12 cellular contexts compared by ENCODE assay signal in genomic region chr6:43016166-43016915, GRCh38. TPM values are rescaled to one million over a fixed set of nuclear protein-coding genes. Genes with fewer than 3 reads are reported as not detected.
DNase-seq lines count a peak whose midpoint lies in the region; ATAC-seq and TF ChIP-seq lines count a peak whose summit lies in the region.
"Had no signal": no experiment of that assay in that cellular context is flagged by ENCODE, and none has a peak within 500 bp of the region (broad histone marks: within the 10 kb centered on the region; RNA-seq: fewer than 3 reads in every experiment).

No MANE protein-coding gene starts in this region.

- H3K36me3 ChIP-seq in right atrium auricular region, result peaks cover 42% of the 10 kb centered on the region

- CTCF ChIA-PET in activated CD4-positive, alpha-beta T cell treated with anti-CD3 and anti-CD28 coated beads for 36 hours (lab: Charles Lee), result interaction anchor here (1.2 kb wide), 1 partner anchor 116 kb away, joined by 4 read pairs; no protein-coding TSS in a partner anchor
- CTCF ChIA-PET in activated CD8-positive, alpha-beta T cell treated with anti-CD3 and anti-CD28 coated beads for 36 hours (lab: Charles Lee), result interaction anchor here (0.8 kb wide), 2 partner anchors 20 to 128 kb away, joined by 3 read pairs; no protein-coding TSS in a partner anchor

- DNase-seq in activated CD4-positive, alpha-beta T cell treated with anti-CD3 and anti-CD28 coated beads for 36 hours, result no peak
- no peak for DNase-seq in activated CD4-positive, alpha-beta T cell treated with anti-CD3 and anti-CD28 coated beads, Interleukin-2, amount 50 U/mL, for 1 hour
- DNase-seq in activated CD8-positive, alpha-beta T cell treated with anti-CD3 and anti-CD28 coated beads for 36 hours, result no peak
- DNase-seq in right atrium auricular region (ENCODE audit: low spot score), result no peak
- DNase-seq in stimulated activated CD4-positive, alpha-beta T cell treated with anti-CD3 and anti-CD28 coated beads, Interleukin-2, amount 100 ng/mL, for 48 hours, result no peak
- DNase-seq: amygdala; midbrain; stimulated activated CD4-positive, alpha-beta T cell treated with anti-CD3 and anti-CD28 coated beads, Interleukin-4, amount 100 ng/mL, for 1 hour; T-helper 9 cell had no signal

- peaks cover 47% of the 10 kb centered on the region for H3K4me1 Mint-ChIP-seq in activated CD4-positive, alpha-beta T cell treated with anti-CD3 and anti-CD28 coated beads for 36 hours
- peaks cover 57% of the 10 kb centered on the region for H3K4me1 Mint-ChIP-seq in activated CD8-positive, alpha-beta T cell treated with anti-CD3 and anti-CD28 coated beads for 36 hours (ENCODE audit: low read depth)
- H3K4me1 Mint-ChIP-seq in stimulated activated memory B cell treated with anti-CD40 and anti-IgM and Interleukin-4, amounts not matched to agents 10 μg/mL and 1 μg/mL and 100 μg/mL, for 72 hours, result peaks cover 72% of the 10 kb centered on the region

- H3K9me3 ChIP-seq in right atrium auricular region, result no peaks in the 10 kb centered on the region

- H3K4me3 Mint-ChIP-seq in activated CD4-positive, alpha-beta T cell treated with anti-CD3 and anti-CD28 coated beads for 36 hours, result peak overlapping the region; percentile 27
- peak overlapping the region; percentile 27 for H3K4me3 Mint-ChIP-seq in activated CD8-positive, alpha-beta T cell treated with anti-CD3 and anti-CD28 coated beads for 36 hours
- peak overlapping the region; percentile 14 for H3K4me3 Mint-ChIP-seq in stimulated activated memory B cell treated with anti-CD40 and anti-IgM and Interleukin-4, amounts not matched to agents 10 μg/mL and 1 μg/mL and 100 μg/mL, for 72 hours

- intact Hi-C loops in activated CD4-positive, alpha-beta T cell treated with anti-CD3 and anti-CD28 coated beads for 36 hours (cut with DNase I, micrococcal nuclease), result no loop called here
- intact Hi-C loops in activated CD8-positive, alpha-beta T cell treated with anti-CD3 and anti-CD28 coated beads for 36 hours (cut with micrococcal nuclease), result no loop called here

- H3K36me3 Mint-ChIP-seq in activated CD4-positive, alpha-beta T cell treated with anti-CD3 and anti-CD28 coated beads for 36 hours (ENCODE audit: low read depth), result peaks cover 41% of the 10 kb centered on the region
- peaks cover 51% of the 10 kb centered on the region for H3K36me3 Mint-ChIP-seq in activated CD8-positive, alpha-beta T cell treated with anti-CD3 and anti-CD28 coated beads for 36 hours (ENCODE audit: low read depth)
- H3K36me3 Mint-ChIP-seq in stimulated activated memory B cell treated with anti-CD40 and anti-IgM and Interleukin-4, amounts not matched to agents 10 μg/mL and 1 μg/mL and 100 μg/mL, for 72 hours, result peaks cover 33% of the 10 kb centered on the region

- peak overlapping the region; percentile 16 to 77 for H3K4me3 ChIP-seq in right atrium auricular region

- H3K27me3 ChIP-seq in right atrium auricular region, result no peaks in the 10 kb centered on the region

- no peak for TF ChIP-seq CTCF in activated CD8-positive, alpha-beta T cell treated with anti-CD3 and anti-CD28 coated beads for 36 hours (IDR thresholded peaks at IDR 0.05)
- no peak for TF ChIP-seq CTCF in right atrium auricular region (IDR thresholded peaks at IDR 0.05)

- H3K9me3 Mint-ChIP-seq in activated CD4-positive, alpha-beta T cell treated with anti-CD3 and anti-CD28 coated beads for 36 hours (ENCODE audit: low read depth), result no peaks in the 10 kb centered on the region
- H3K9me3 Mint-ChIP-seq in activated CD8-positive, alpha-beta T cell treated with anti-CD3 and anti-CD28 coated beads for 36 hours, result no peaks in the 10 kb centered on the region
- H3K9me3 Mint-ChIP-seq in stimulated activated memory B cell treated with anti-CD40 and anti-IgM and Interleukin-4, amounts not matched to agents 10 μg/mL and 1 μg/mL and 100 μg/mL, for 72 hours, result no peaks in the 10 kb centered on the region

- no peak for ATAC-seq in activated CD4-positive, alpha-beta T cell treated with anti-CD3 and anti-CD28 coated beads for 36 hours
- ATAC-seq in activated CD8-positive, alpha-beta T cell treated with anti-CD3 and anti-CD28 coated beads for 36 hours, result no peak
- ATAC-seq in stimulated activated memory B cell treated with anti-CD40 and anti-IgM and Interleukin-4, amounts not matched to agents 10 μg/mL and 1 μg/mL and 100 μg/mL, for 72 hours, result no peak
- ATAC-seq in GM19397 (IDR thresholded peaks at IDR 0.05; ENCODE audit: unreplicated experiment) (no peak), GM21529 (IDR thresholded peaks at IDR 0.05; ENCODE audit: unreplicated experiment) (no peak)

- peaks cover 0 to 69% of the 10 kb centered on the region in 2 donors for H3K4me1 ChIP-seq in right atrium auricular region

- no peaks in the 10 kb centered on the region for H3K27me3 Mint-ChIP-seq in activated CD4-positive, alpha-beta T cell treated with anti-CD3 and anti-CD28 coated beads for 36 hours
- no peaks in the 10 kb centered on the region for H3K27me3 Mint-ChIP-seq in activated CD8-positive, alpha-beta T cell treated with anti-CD3 and anti-CD28 coated beads for 36 hours
- H3K27me3 Mint-ChIP-seq in stimulated activated memory B cell treated with anti-CD40 and anti-IgM and Interleukin-4, amounts not matched to agents 10 μg/mL and 1 μg/mL and 100 μg/mL, for 72 hours, result no peaks in the 10 kb centered on the region

- H3K27ac Mint-ChIP-seq in activated CD4-positive, alpha-beta T cell treated with anti-CD3 and anti-CD28 coated beads for 36 hours, result peak overlapping the region; percentile 70
- H3K27ac Mint-ChIP-seq in activated CD8-positive, alpha-beta T cell treated with anti-CD3 and anti-CD28 coated beads for 36 hours, result peak overlapping the region; percentile 22
- peak overlapping the region; percentile 6 for H3K27ac Mint-ChIP-seq in stimulated activated memory B cell treated with anti-CD40 and anti-IgM and Interleukin-4, amounts not matched to agents 10 μg/mL and 1 μg/mL and 100 μg/mL, for 72 hours

- peak overlapping the region; percentile 88 to 90 for H3K27ac ChIP-seq in right atrium auricular region

- POLR2A ChIA-PET in activated CD4-positive, alpha-beta T cell treated with anti-CD3 and anti-CD28 coated beads for 36 hours (lab: Charles Lee), result interaction anchor here (0.5 kb wide), 2 partner anchors 319 to 411 kb away, joined by 3 to 8 read pairs; partner anchors contain the start of gene ABCC10
- POLR2A ChIA-PET in activated CD8-positive, alpha-beta T cell treated with anti-CD3 and anti-CD28 coated beads for 36 hours (lab: Charles Lee), result interaction anchor here (0.6 to 0.9 kb wide), 3 partner anchors 18 to 650 kb away, joined by 3 read pairs; partner anchors contain the start of gene PEX6

RNA-seq across cellular contexts. Expression of gene KLHDC3, which starts 2.3 kb away (rescaled TPM):
- 10 to 100 TPM; 58.3 to 65.2 TPM for total RNA-seq in activated CD4-positive, alpha-beta T cell treated with anti-CD3 and anti-CD28 coated beads for 36 hours
- 10 to 100 TPM; 58.6 to 64.0 TPM for total RNA-seq in activated CD8-positive, alpha-beta T cell treated with anti-CD3 and anti-CD28 coated beads for 36 hours
- total RNA-seq in right atrium auricular region, result 100 to 1,000 TPM; 122 to 153 TPM

RNA-seq across cellular contexts. Expression of gene MEA1, which starts 2.6 kb away (rescaled TPM):
- total RNA-seq in activated CD4-positive, alpha-beta T cell treated with anti-CD3 and anti-CD28 coated beads for 36 hours, result 100 to 1,000 TPM in 1 of 2 experiments, 10 to 100 TPM in 1; 93.4 to 129 TPM
- 10 to 100 TPM; 84.8 to 92.3 TPM for total RNA-seq in activated CD8-positive, alpha-beta T cell treated with anti-CD3 and anti-CD28 coated beads for 36 hours
- 10 to 100 TPM; 29.6 to 50.3 TPM for total RNA-seq in right atrium auricular region

RNA-seq across cellular contexts. Expression of gene RRP36, which starts 5.1 kb away (rescaled TPM):
- 10 to 100 TPM; 45.8 to 48.1 TPM for total RNA-seq in activated CD4-positive, alpha-beta T cell treated with anti-CD3 and anti-CD28 coated beads for 36 hours
- total RNA-seq in activated CD8-positive, alpha-beta T cell treated with anti-CD3 and anti-CD28 coated beads for 36 hours, result 10 to 100 TPM; 47.9 to 48.0 TPM
- total RNA-seq in right atrium auricular region, result 10 to 100 TPM; 29.0 to 40.6 TPM

RNA-seq across cellular contexts. Expression of gene PPP2R5D, which starts 32.0 kb away (rescaled TPM):
- 10 to 100 TPM; 51.0 to 57.3 TPM for total RNA-seq in activated CD4-positive, alpha-beta T cell treated with anti-CD3 and anti-CD28 coated beads for 36 hours
- total RNA-seq in activated CD8-positive, alpha-beta T cell treated with anti-CD3 and anti-CD28 coated beads for 36 hours, result 10 to 100 TPM; 41.6 to 47.5 TPM
- total RNA-seq in right atrium auricular region, result 10 to 100 TPM; 32.8 to 41.1 TPM

RNA-seq across cellular contexts. Expression of gene CUL7, which starts 37.3 kb away (rescaled TPM):
- total RNA-seq in activated CD4-positive, alpha-beta T cell treated with anti-CD3 and anti-CD28 coated beads for 36 hours, result 10 to 100 TPM; 16.3 to 18.0 TPM
- 10 to 100 TPM; 13.9 TPM for total RNA-seq in activated CD8-positive, alpha-beta T cell treated with anti-CD3 and anti-CD28 coated beads for 36 hours
- 1 to 10 TPM; 6.5 to 9.0 TPM for total RNA-seq in right atrium auricular region

Comparison
In these comparisons a context has a peak if more than half of its experiments do, and no peak if none do; other contexts are left out.
1. H3K27ac Mint-ChIP-seq: peak in every context shown above with its lines; median percentile 70 in activated CD4-positive, alpha-beta T cell treated with anti-CD3 and anti-CD28 coated beads for 36 hours; 22 in activated CD8-positive, alpha-beta T cell treated with anti-CD3 and anti-CD28 coated beads for 36 hours; 6 in stimulated activated memory B cell treated with anti-CD40 and anti-IgM and Interleukin-4, amounts not matched to agents 10 μg/mL and 1 μg/mL and 100 μg/mL, for 72 hours.